23 cellular contexts compared by ENCODE assay signal in genomic region chr1:70057500-70057899, GRCh38.
"Had no signal": no experiment of that assay in that cellular context is flagged by ENCODE, and none has a peak within 500 bp of the region (broad histone marks: within the 10 kb centered on the region; RNA-seq: fewer than 3 reads in every experiment).

No MANE protein-coding gene starts in this region.

- DNase-seq: cortex of kidney; dorsolateral prefrontal cortex; effector CD8-positive, alpha-beta T cell; glutamatergic neuron; immature natural killer cell; left colon; left ventricle myocardium superior; mesenchymal stem cell; midbrain; naive B cell; nephron progenitor cell; posterior cingulate gyrus; small intestine; stimulated activated CD4-positive, alpha-beta T cell treated with anti-CD3 and anti-CD28 coated beads, Interleukin-12 subunit alpha, Interleukin-12 subunit beta, amount 100 ng/mL, for 4 hours; stimulated activated CD4-positive, alpha-beta T cell treated with anti-CD3 and anti-CD28 coated beads, Interleukin-2, amount 100 ng/mL, for 48 hours; stimulated activated naive CD4-positive, alpha-beta T cell treated with Interleukin-2 at 50 U/mL for 16 hours; thyroid gland; uterus had no signal

- H3K4me1 ChIP-seq: gastroesophageal sphincter, suprapubic skin, thyroid gland, uterus had no signal

- H3K36me3 ChIP-seq: gastroesophageal sphincter, suprapubic skin, thyroid gland, uterus had no signal

- H3K27me3 ChIP-seq: dorsolateral prefrontal cortex, gastroesophageal sphincter, suprapubic skin, thyroid gland, uterus had no signal

- H3K4me3 ChIP-seq: dorsolateral prefrontal cortex, gastroesophageal sphincter, lung, suprapubic skin, thyroid gland, uterus had no signal

- H3K27ac ChIP-seq: gastroesophageal sphincter, suprapubic skin, thyroid gland, uterus had no signal

- ATAC-seq: esophagus mucosa, gastroesophageal sphincter, left colon, left ventricle myocardium superior, sciatic nerve had no signal

- H3K9me3 ChIP-seq: gastroesophageal sphincter, suprapubic skin, thyroid gland, uterus had no signal
